In the genomic region with DNA sequence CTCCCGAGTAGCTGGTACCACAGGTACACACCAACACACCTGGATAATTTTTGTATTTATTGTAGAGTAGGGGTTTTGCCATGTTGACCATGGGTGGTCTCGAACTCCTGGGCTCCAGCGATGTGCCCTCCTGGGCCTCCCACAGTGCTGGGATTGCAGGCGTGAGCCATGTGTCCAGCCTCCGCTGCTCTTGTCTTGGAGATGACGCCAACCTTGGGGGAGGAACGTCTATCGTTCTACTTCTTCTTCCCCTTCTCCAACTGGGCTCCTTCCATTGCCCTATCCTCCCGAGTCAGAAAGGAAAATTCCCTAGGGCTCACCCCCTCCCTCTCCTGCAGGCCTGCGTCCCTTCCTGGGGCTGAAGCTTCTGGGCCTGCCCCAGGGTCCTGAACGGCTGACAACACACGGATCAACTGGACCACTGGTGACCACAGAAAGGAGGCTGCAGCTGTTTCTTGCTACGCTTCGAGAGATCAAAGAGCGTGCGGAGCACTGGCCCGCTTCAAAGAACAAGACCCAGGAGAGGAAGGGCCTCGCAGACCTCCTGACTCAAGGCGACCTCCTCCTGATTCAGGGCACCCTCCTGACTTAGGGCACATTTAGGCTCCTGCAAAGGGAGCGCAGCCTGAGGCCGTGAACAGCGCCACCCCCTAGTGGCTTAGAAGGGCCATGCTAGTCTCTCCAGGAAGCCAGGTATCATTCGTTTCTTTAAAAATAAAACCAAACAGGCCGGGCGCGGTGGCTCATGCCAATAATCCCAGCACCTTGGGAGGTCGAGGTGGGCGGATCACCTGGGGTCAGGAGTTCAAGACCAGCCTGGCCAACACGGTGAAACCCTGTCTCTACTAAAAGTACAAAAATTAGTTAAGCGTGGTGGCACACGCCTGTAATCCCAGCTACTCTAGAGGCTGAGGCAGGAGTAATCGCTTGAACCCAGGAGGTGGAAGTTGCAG, we compare ENCODE assay signal across 8 cellular contexts. TPM values are rescaled to one million over a fixed set of nuclear protein-coding genes. Genes with fewer than 3 reads are reported as not detected.
DNase-seq lines count a peak whose midpoint lies in the region; ATAC-seq lines count a peak whose summit lies in the region.

No MANE protein-coding gene starts in this region.

- peak; percentile 91 for ATAC-seq in GM21737 (IDR thresholded peaks at IDR 0.05; ENCODE audit: unreplicated experiment)

- peak; percentile 63 for DNase-seq in GDM1 (lab: John Stamatoyannopoulos, UW)
- DNase-seq in M059J (ENCODE audit: low read depth) = peak; percentile 18
- DNase-seq in activated CD4-positive, alpha-beta T cell treated with anti-CD3 and anti-CD28 coated beads for 4 hours = peak; percentile 58 to 60
- DNase-seq in dermis blood vessel endothelial cell = peak; percentile 74
- DNase-seq in medulla oblongata (ENCODE audit: extremely low spot score) = peak; percentile 52
- peak; percentile 31 to 43 for DNase-seq in stimulated activated CD8-positive, alpha-beta memory T cell treated with anti-CD3 and anti-CD28 coated beads, Interleukin-2, amount 100 ng/mL, for 1 hour (ENCODE audit: low read depth in 2 of 2)
- no peak for DNase-seq in inferior parietal cortex (ENCODE audit: extremely low spot score)

RNA-seq across cellular contexts. Expression of gene HELZ, which starts 48.5 kb away (rescaled TPM):
- total RNA-seq in M059J (2014; rRNA removed; shearing (Covaris generic)) = 15.1 and 21.9 TPM in 2 replicates
- 73.9 and 79.2 TPM in 2 replicates for total RNA-seq in dermis blood vessel endothelial cell
